13 cellular contexts compared by ENCODE assay signal in the genomic region with DNA sequence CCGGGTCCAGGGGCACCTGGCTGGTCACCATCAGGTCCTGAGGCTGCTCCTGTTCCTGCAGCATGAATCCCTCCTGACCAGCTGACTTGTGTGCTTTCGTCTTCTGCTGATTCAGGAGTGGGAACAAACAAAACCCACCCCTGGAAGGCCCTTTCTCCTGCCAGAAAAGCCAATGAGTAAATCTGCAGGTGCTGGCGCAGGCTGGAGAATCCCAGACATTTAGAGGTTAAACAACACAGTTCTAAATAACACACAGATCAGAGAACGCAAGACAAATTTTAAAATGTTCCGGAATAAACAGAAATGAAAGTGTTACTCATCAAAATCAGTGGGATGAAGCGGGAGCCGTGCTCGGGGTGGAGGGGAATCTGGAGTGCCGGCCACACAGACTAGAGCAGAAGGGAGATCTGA.
DNase-seq lines count a peak whose midpoint lies in the region; ATAC-seq and TF ChIP-seq lines count a peak whose summit lies in the region.
"Had no signal": no experiment of that assay in that cellular context is flagged by ENCODE, and none has a peak within 500 bp of the region (broad histone marks: within the 10 kb centered on the region; RNA-seq: fewer than 3 reads in every experiment).

No MANE protein-coding gene starts in this region.

- H3K4me2 ChIP-seq in H9 (ENCODE audit: insufficient read depth, insufficient read length, low read length): no peak overlapping the region

- peaks cover 24 to 35% of the 10 kb centered on the region in 2 experiments for H3K4me1 Mint-ChIP-seq in H9
- peaks cover 52% of the 10 kb centered on the region for H3K4me1 Mint-ChIP-seq in central memory CD8-positive, alpha-beta T cell
- peaks cover 19 to 54% (median 28%) of the 10 kb centered on the region in 4 donors for H3K4me1 Mint-ChIP-seq in CD4-positive, alpha-beta memory T cell

- H3K14ac ChIP-seq in H9 (ENCODE audit: insufficient read depth, low read length): no peak overlapping the region

- peaks cover 3% of the 10 kb centered on the region for H4K20me1 ChIP-seq in H9 (ENCODE audit: control insufficient read depth, insufficient read depth, insufficient read length)

- H3K4ac ChIP-seq in H9 (ENCODE audit: low read depth, low read length): no peak overlapping the region

- no peak overlapping the region for H2BK5ac ChIP-seq in H9 (ENCODE audit: insufficient read length, low read length)

- H2BK12ac ChIP-seq in H9 (ENCODE audit: insufficient read length, low read depth, low read length): no peak overlapping the region

- no peak overlapping the region for H2BK15ac ChIP-seq in H9 (ENCODE audit: low read depth, low read length)

- H3K4me3 ChIP-seq in mesodermal cell (ENCODE audit: extremely low read depth, insufficient read depth, low read length, poor library complexity, severe bottlenecking): no peak overlapping the region
- H3K4me3 ChIP-seq in CD4-positive, alpha-beta memory T cell (ENCODE audit: low read length in 2 of 2): no peak overlapping the region

- no peak overlapping the region for H2AK5ac ChIP-seq in H9 (ENCODE audit: insufficient read length, low read length)

- no peak overlapping the region for H3K23ac ChIP-seq in H9 (ENCODE audit: insufficient read length, low read depth, low read length)

- H4K8ac ChIP-seq in H9 (replicated peaks; ENCODE audit: insufficient read length, low read depth, low read length): no peak overlapping the region

- H3K56ac ChIP-seq in H9 (ENCODE audit: insufficient read length, low read depth, low read length): no peak overlapping the region

- H3K23me2 ChIP-seq in H9 (ENCODE audit: insufficient read length, low read depth, low read length, poor library complexity, severe bottlenecking): no peaks in the 10 kb centered on the region

- H3K4me1 ChIP-seq in H9 (ENCODE audit: insufficient read depth, low read length): no peaks in the 10 kb centered on the region
- peaks cover 33% of the 10 kb centered on the region for H3K4me1 ChIP-seq in mesodermal cell (ENCODE audit: control insufficient read depth, insufficient read depth, low read length, poor library complexity, severe bottlenecking)
- peaks cover 33% of the 10 kb centered on the region for H3K4me1 ChIP-seq in CD4-positive, alpha-beta memory T cell (ENCODE audit: insufficient read depth, low read length)

- H2BK120ac ChIP-seq in H9 (ENCODE audit: low read depth, low read length, poor library complexity, severe bottlenecking): no peak overlapping the region

- no peak overlapping the region for H3K9ac ChIP-seq in H9 (ENCODE audit: extremely low read depth, insufficient read length, low read length)

- no peak overlapping the region for H3T11ph ChIP-seq in H9 (ENCODE audit: low read length)

- POLR2A ChIA-PET in CD4-positive, alpha-beta memory T cell (lab: Charles Lee; ENCODE audit: partially characterized antibody): no interaction called here

- no peak for ATAC-seq in central memory CD8-positive, alpha-beta T cell (replicated peaks; ENCODE audit: extremely low read depth, poor library complexity, severe bottlenecking)
- no peak for ATAC-seq in left lobe of liver

- H3K27me3 ChIP-seq in H9 (ENCODE audit: insufficient read depth, low read length): no peaks in the 10 kb centered on the region
- H3K27me3 ChIP-seq in CD4-positive, alpha-beta memory T cell (ENCODE audit: insufficient read depth, low read length): no peaks in the 10 kb centered on the region

- no CpG with 5 or more reads among the region's 9 CpGs for WGBS in H9 (ENCODE audit: extremely low coverage, insufficient read length, low lambda C conversion rate)
- WGBS in mesodermal cell (ENCODE audit: insufficient coverage in 2 of 2), 2 experiments: 85 to 94% methylated on average over 9 of the region's 9 CpGs

- no peaks in the 10 kb centered on the region; the same call in 1 of the 2 replicates for H3K79me2 ChIP-seq in H9 (ENCODE audit: insufficient read depth, low read length)

- H3K79me1 ChIP-seq in H9 (ENCODE audit: insufficient read depth, low read depth, low read length, poor library complexity, severe bottlenecking): no peaks in the 10 kb centered on the region

- peaks cover 56% of the 10 kb centered on the region for H3K36me3 ChIP-seq in mesodermal cell (ENCODE audit: control insufficient read depth, insufficient read depth, low read length)
- H3K36me3 ChIP-seq in CD4-positive, alpha-beta memory T cell (ENCODE audit: insufficient read depth, low read length): peaks cover 62% of the 10 kb centered on the region

- H4K91ac ChIP-seq in H9 (ENCODE audit: insufficient read length, low read depth, low read length): no peak overlapping the region

- no peak overlapping the region for H3K4me3 Mint-ChIP-seq in H9
- peak overlapping the region; percentile 14 for H3K4me3 Mint-ChIP-seq in central memory CD8-positive, alpha-beta T cell
- H3K4me3 Mint-ChIP-seq in CD4-positive, alpha-beta memory T cell: peak overlapping the region in 1 of 8 donors; percentile 15
- H3K4me3 Mint-ChIP-seq: activated B cell treated with CpG ODN at 0.5 μM for 24 hours had no signal

- peak overlapping the region in 2 of 3 experiments; percentile 32 to 57; a peak in 3 of 7 replicates for H3K27ac Mint-ChIP-seq in H9
- H3K27ac Mint-ChIP-seq in central memory CD8-positive, alpha-beta T cell (ENCODE audit: low read depth): peak overlapping the region; percentile 33
- peak overlapping the region in 3 of 7 donors; percentile 27 to 64 (median 36) for H3K27ac Mint-ChIP-seq in CD4-positive, alpha-beta memory T cell
- H3K27ac Mint-ChIP-seq: activated B cell treated with CpG ODN at 0.5 μM for 24 hours had no signal

- no peak overlapping the region for H4K5ac ChIP-seq in H9 (ENCODE audit: insufficient read length, low read depth, low read length)

- no peak overlapping the region for H3K18ac ChIP-seq in H9 (ENCODE audit: insufficient read length, low read depth, low read length)

- H3K27me3 Mint-ChIP-seq in H9 (ENCODE audit: low read depth): no peaks in the 10 kb centered on the region
- H3K27me3 Mint-ChIP-seq in central memory CD8-positive, alpha-beta T cell: no peaks in the 10 kb centered on the region
- H3K27me3 Mint-ChIP-seq in CD4-positive, alpha-beta memory T cell: no peaks in the 10 kb centered on the region
- H3K27me3 Mint-ChIP-seq: activated B cell treated with CpG ODN at 0.5 μM for 24 hours had no signal

- H3K27ac ChIP-seq in H9 (ENCODE audit: insufficient read length, low read depth, low read length): no peak overlapping the region
- H3K27ac ChIP-seq in mesodermal cell (ENCODE audit: low read depth, low read length, severe bottlenecking): peak overlapping the region; percentile 24
- peak overlapping the region; percentile 95 for H3K27ac ChIP-seq in substantia nigra (ENCODE audit: low read depth, low read length, poor library complexity, severe bottlenecking)
- no peak overlapping the region for H3K27ac ChIP-seq in CD4-positive, alpha-beta memory T cell (ENCODE audit: low read depth, low read length)

- intact Hi-C loops in CD4-positive, alpha-beta memory T cell (cut with micrococcal nuclease): no loop called here

- H2AFZ ChIP-seq in H9 (ENCODE audit: low read length): no peak overlapping the region

- H3K36me3 Mint-ChIP-seq in H9 (ENCODE audit: insufficient read depth in 1 of 3, low read depth in 3 of 3): peaks cover 2 to 11% (median 9%) of the 10 kb centered on the region in 3 experiments; a peak in 6 of 7 replicates
- H3K36me3 Mint-ChIP-seq in central memory CD8-positive, alpha-beta T cell (ENCODE audit: insufficient read depth): peaks cover 61% of the 10 kb centered on the region
- peaks cover 37 to 53% of the 10 kb centered on the region in 2 donors for H3K36me3 Mint-ChIP-seq in CD4-positive, alpha-beta memory T cell

- DNase-seq in H9 (no peak), substantia nigra (lab: John Stamatoyannopoulos, UW) (peak in 1 of 49 donors; percentile 15), left lobe of liver (ENCODE audit: low spot score) (no peak), Kasumi-1 (lab: John Stamatoyannopoulos, UW) (no peak)
- no peak for DNase-seq in central memory CD8-positive, alpha-beta T cell (ENCODE audit: low spot score in 2 of 2)
- DNase-seq in CD4-positive, alpha-beta memory T cell: no peak
- DNase-seq: activated B cell treated with CpG ODN at 0.5 μM for 24 hours; DMS53; effector CD4-positive, alpha-beta T cell; MM.1S; NCI-H510A; SHP77 had no signal

- H3K9me3 Mint-ChIP-seq in H9: peaks cover 0 to 6% of the 10 kb centered on the region in 2 experiments; a peak in 2 of 5 replicates
- H3K9me3 Mint-ChIP-seq in central memory CD8-positive, alpha-beta T cell: no peaks in the 10 kb centered on the region
- H3K9me3 Mint-ChIP-seq in CD4-positive, alpha-beta memory T cell: peaks cover 0 to 7% (median 0%) of the 10 kb centered on the region in 8 donors
- H3K9me3 Mint-ChIP-seq: activated B cell treated with CpG ODN at 0.5 μM for 24 hours had no signal

- H3K9me3 ChIP-seq in H9 (ENCODE audit: control insufficient read depth, low read depth, low read length) (no peaks in the 10 kb centered on the region), mesodermal cell (ENCODE audit: control insufficient read depth, low read length) (no peaks in the 10 kb centered on the region)
- no peaks in the 10 kb centered on the region for H3K9me3 ChIP-seq in CD4-positive, alpha-beta memory T cell (ENCODE audit: control insufficient read depth in 1 of 2, low read length in 2 of 2)

- CTCF ChIA-PET in CD4-positive, alpha-beta memory T cell (lab: Charles Lee; ENCODE audit: partially characterized antibody): no interaction called here

- TF ChIP-seq CTCF in H9 (conservative IDR thresholded peaks at IDR 0.05): no peak

- H2BK20ac ChIP-seq in H9 (ENCODE audit: low read depth, low read length, poor library complexity, severe bottlenecking): no peak overlapping the region

Comparison
In these comparisons a context has a peak if more than half of its experiments do, and no peak if none do; other contexts are left out.
1. H3K27ac ChIP-seq: peak in mesodermal cell (single experiment) and substantia nigra (single experiment); none in H9 (single experiment) and CD4-positive, alpha-beta memory T cell (single experiment).